22 cellular contexts compared by ENCODE assay signal in the genomic region with DNA sequence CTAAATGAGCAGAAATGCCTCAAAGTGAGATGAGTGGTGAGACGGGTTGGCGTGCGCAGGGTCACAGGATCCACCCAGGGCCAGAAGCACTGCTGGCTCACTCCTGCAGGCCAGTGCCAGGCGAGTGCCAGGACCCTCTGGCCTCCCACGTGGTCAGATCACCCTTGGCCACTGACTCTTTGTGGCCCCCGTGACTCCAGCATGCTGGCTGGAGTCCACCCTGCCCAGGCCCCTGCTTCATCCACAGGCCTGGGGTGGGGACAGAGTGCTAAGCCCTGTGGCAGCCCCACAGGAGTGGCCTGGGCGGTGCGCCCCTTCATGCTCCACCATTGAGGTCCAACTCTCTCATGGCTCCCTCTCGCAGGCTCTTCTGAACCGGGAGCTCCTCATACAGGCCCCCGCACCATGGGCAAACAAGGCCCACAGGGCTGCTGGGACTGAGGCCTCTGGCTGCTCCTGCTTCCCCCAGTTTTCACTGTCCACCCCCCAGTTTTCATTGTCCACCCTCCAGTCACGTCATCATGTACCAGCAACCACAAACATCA.
DNase-seq lines count a peak whose midpoint lies in the region; ATAC-seq and TF ChIP-seq lines count a peak whose summit lies in the region.
"Had no signal": no experiment of that assay in that cellular context is flagged by ENCODE, and none has a peak within 500 bp of the region (broad histone marks: within the 10 kb centered on the region; RNA-seq: fewer than 3 reads in every experiment).

No MANE protein-coding gene starts in this region.

- no peaks in the 10 kb centered on the region for H3K27me3 ChIP-seq in CD4-positive, CD25-positive, alpha-beta regulatory T cell (ENCODE audit: control insufficient read depth, insufficient read depth, low read length)
- H3K27me3 ChIP-seq in Panc1 (ENCODE audit: control insufficient read depth, insufficient read depth, low read length), result no peaks in the 10 kb centered on the region
- H3K27me3 ChIP-seq: BLaER1 treated with 17β-estradiol and CSF1 and Interleukin-3, amounts not matched to agents 10 nM and 100 nM had no signal

- peaks cover 3% of the 10 kb centered on the region for H3K36me3 Mint-ChIP-seq in CD4-positive, CD25-positive, alpha-beta regulatory T cell
- peaks cover 3% of the 10 kb centered on the region for H3K36me3 Mint-ChIP-seq in T-helper 2 cell treated with Interferon-gamma antibody and Interleukin-4, amounts not matched to agents 5 μg/mL and 100 μg/mL, for 36 hours (ENCODE audit: low read depth)

- H3K4me1 ChIP-seq in CD4-positive, CD25-positive, alpha-beta regulatory T cell (ENCODE audit: control insufficient read depth, insufficient read depth, low read length, poor library complexity, severe bottlenecking), result peaks cover 8% of the 10 kb centered on the region
- peaks cover 6% of the 10 kb centered on the region; the same call in 1 of the 2 replicates for H3K4me1 ChIP-seq in Panc1 (ENCODE audit: control insufficient read depth, insufficient read depth, low read length)
- H3K4me1 ChIP-seq in mucosa of descending colon (ENCODE audit: low read depth), result no peaks in the 10 kb centered on the region

- DNase-seq in CD4-positive, CD25-positive, alpha-beta regulatory T cell, result no peak
- no peak for DNase-seq in Panc1 (ENCODE audit: low read depth, low spot score)
- DNase-seq in mucosa of descending colon, result no peak
- no peak for DNase-seq in T-helper 2 cell treated with Interferon-gamma antibody and Interleukin-4, amounts not matched to agents 5 μg/mL and 100 μg/mL, for 36 hours (ENCODE audit: low spot score)
- no peak for DNase-seq in NCI-H2171 treated with DMSO at 0.1 percent for 48 hours (lab: John Stamatoyannopoulos, UW)
- DNase-seq in NCI-H1417 treated with DMSO at 0.1 percent for 48 hours (lab: John Stamatoyannopoulos, UW), result no peak
- DNase-seq: 8988T; CD8-positive, alpha-beta memory T cell; DMS53; GDM1; NCI-H1105; NCI-H2029 treated with DMSO at 0.1 percent for 48 hours; NCI-H2171; NCI-H526; OCI-M1; Right ventricle myocardium superior had no signal

- POLR2A ChIA-PET in Panc1 (lab: Charles Lee), result no interaction called here

- H3K27me3 Mint-ChIP-seq in CD4-positive, CD25-positive, alpha-beta regulatory T cell, result no peaks in the 10 kb centered on the region
- no peaks in the 10 kb centered on the region for H3K27me3 Mint-ChIP-seq in T-helper 2 cell treated with Interferon-gamma antibody and Interleukin-4, amounts not matched to agents 5 μg/mL and 100 μg/mL, for 36 hours (ENCODE audit: low read depth)
- H3K27me3 Mint-ChIP-seq: CD8-positive, alpha-beta memory T cell; IgD-negative memory B cell had no signal

- no peak overlapping the region for H3K4me3 ChIP-seq in CD4-positive, CD25-positive, alpha-beta regulatory T cell (ENCODE audit: low read depth, low read length)
- H3K4me3 ChIP-seq in Panc1 (ENCODE audit: low read depth in 2 of 2, low read length in 2 of 2) (no peak overlapping the region), mucosa of descending colon (no peak overlapping the region)
- H3K4me3 ChIP-seq: BLaER1 treated with 17β-estradiol and CSF1 and Interleukin-3, amounts not matched to agents 10 nM and 100 nM; GM23248 had no signal

- intact Hi-C loops in Panc1 (cut with micrococcal nuclease; ENCODE audit: unreplicated experiment) (no loop called here), mucosa of descending colon (cut with DNase I, micrococcal nuclease) (no loop called here)

- in situ Hi-C loops in Panc1 (cut with HindIII; ENCODE audit: low pct_unique_long_range_greater_than_20kb, low sequenced_read_pairs), result no loop called here

- no peak overlapping the region for H3K4me3 Mint-ChIP-seq in CD4-positive, CD25-positive, alpha-beta regulatory T cell
- H3K4me3 Mint-ChIP-seq in T-helper 2 cell treated with Interferon-gamma antibody and Interleukin-4, amounts not matched to agents 5 μg/mL and 100 μg/mL, for 36 hours, result no peak overlapping the region

- H3K27ac ChIP-seq in CD4-positive, CD25-positive, alpha-beta regulatory T cell (ENCODE audit: insufficient read depth, low read length, poor library complexity, severe bottlenecking), result no peak overlapping the region
- H3K27ac ChIP-seq in Panc1 (ENCODE audit: low read length), result no peak overlapping the region
- H3K27ac ChIP-seq: BLaER1 treated with 17β-estradiol and CSF1 and Interleukin-3, amounts not matched to agents 10 nM and 100 nM had no signal

- peak overlapping the region; percentile 61 to 88 (median 62) for H3K27ac Mint-ChIP-seq in CD4-positive, CD25-positive, alpha-beta regulatory T cell
- no peak overlapping the region for H3K27ac Mint-ChIP-seq in T-helper 2 cell treated with Interferon-gamma antibody and Interleukin-4, amounts not matched to agents 5 μg/mL and 100 μg/mL, for 36 hours

- H3K36me3 ChIP-seq in CD4-positive, CD25-positive, alpha-beta regulatory T cell (ENCODE audit: control insufficient read depth, insufficient read depth, low read length), result no peaks in the 10 kb centered on the region
- H3K36me3 ChIP-seq in Panc1 (ENCODE audit: control insufficient read depth, insufficient read depth, low read length) (no peaks in the 10 kb centered on the region), mucosa of descending colon (ENCODE audit: low read depth) (no peaks in the 10 kb centered on the region)

- no peak for TF ChIP-seq CTCF in Panc1 (IDR thresholded peaks at IDR 0.05)
- TF ChIP-seq CTCF in mucosa of descending colon (IDR thresholded peaks at IDR 0.05), result no peak

- CTCF ChIA-PET in Panc1 (lab: Charles Lee), result no interaction called here

- ATAC-seq in CD4-positive, CD25-positive, alpha-beta regulatory T cell (ENCODE audit: low read depth in 2 of 2), result no peak
- peak; percentile 56; the same call in 1 of the 2 replicates for ATAC-seq in Panc1
- peak; percentile 17 for ATAC-seq in esophagus mucosa
- ATAC-seq in mucosa of descending colon, result peak; percentile 21
- ATAC-seq in GM18870 (IDR thresholded peaks at IDR 0.05; ENCODE audit: unreplicated experiment), result no peak
- ATAC-seq: HCT116 had no signal

- H3K9me3 Mint-ChIP-seq in CD4-positive, CD25-positive, alpha-beta regulatory T cell, result peaks cover 0 to 5% (median 0%) of the 10 kb centered on the region in 7 donors
- no peaks in the 10 kb centered on the region for H3K9me3 Mint-ChIP-seq in T-helper 2 cell treated with Interferon-gamma antibody and Interleukin-4, amounts not matched to agents 5 μg/mL and 100 μg/mL, for 36 hours
- H3K9me3 Mint-ChIP-seq: IgD-negative memory B cell had no signal

- no peaks in the 10 kb centered on the region for H3K9me3 ChIP-seq in CD4-positive, CD25-positive, alpha-beta regulatory T cell (ENCODE audit: control insufficient read depth in 2 of 2, low read length in 2 of 2)
- H3K9me3 ChIP-seq in Panc1 (ENCODE audit: control insufficient read depth, insufficient read depth, low read depth, low read length) (no peaks in the 10 kb centered on the region), mucosa of descending colon (no peaks in the 10 kb centered on the region)
- H3K9me3 ChIP-seq: BLaER1 treated with 17β-estradiol and CSF1 and Interleukin-3, amounts not matched to agents 10 nM and 100 nM had no signal

- BruUV-seq in Panc1 (replicated peaks; lab: Mats Ljungman, UMichigan), result no TSS peak

- peaks cover 10 to 44% (median 21%) of the 10 kb centered on the region in 4 donors for H3K4me1 Mint-ChIP-seq in CD4-positive, CD25-positive, alpha-beta regulatory T cell
- peaks cover 5% of the 10 kb centered on the region for H3K4me1 Mint-ChIP-seq in T-helper 2 cell treated with Interferon-gamma antibody and Interleukin-4, amounts not matched to agents 5 μg/mL and 100 μg/mL, for 36 hours (ENCODE audit: low read depth)

Comparison
In these comparisons a context has a peak if more than half of its experiments do, and no peak if none do; other contexts are left out.
1. ATAC-seq: peak in Panc1 (single experiment), esophagus mucosa (single experiment) and mucosa of descending colon (single experiment); none in CD4-positive, CD25-positive, alpha-beta regulatory T cell (0 of 2) and GM18870 (single experiment).